In the genomic region with DNA sequence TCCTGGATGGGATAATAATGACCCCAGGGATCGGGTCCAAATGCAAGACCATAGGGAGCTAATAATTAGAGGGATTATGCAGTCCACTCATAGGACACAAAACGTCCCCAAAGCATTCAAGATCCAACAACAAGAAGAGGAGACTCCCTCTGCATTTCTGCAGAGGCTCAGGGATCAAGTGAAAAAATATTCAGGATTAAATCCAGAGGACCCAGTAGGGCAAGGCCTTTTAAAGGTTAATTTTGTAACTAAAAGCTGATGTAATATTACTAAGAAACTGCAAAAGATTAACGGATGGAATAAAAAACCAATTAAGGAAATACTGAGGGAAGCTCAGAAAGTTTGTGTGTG, we compare ENCODE assay signal across 1 cellular context.
TF ChIP-seq lines count a peak whose summit lies in the region.

No MANE protein-coding gene starts in this region.

TF ChIP-seq in HepG2, 621 proteins besides CTCF, POLR2A, EP300 and RAD21 (continued from another document):
- TF ChIP-seq E2F2 (CRISPR knock-in tag; IDR thresholded peaks at IDR 0.05; ENCODE audit: borderline replicate concordance) (no peak), ZNF670 (CRISPR knock-in tag; IDR thresholded peaks at IDR 0.05; ENCODE audit: borderline replicate concordance) (0 out of 2 replicates have a peak, but pooled peaks have one; percentile 51), ZBTB42 (CRISPR knock-in tag; IDR thresholded peaks at IDR 0.05) (0 out of 2 replicates have a peak, but pooled peaks have one; percentile 14), MEF2D (CRISPR knock-in tag; IDR thresholded peaks at IDR 0.05) (0 out of 2 replicates have a peak, but pooled peaks have one; percentile 13)
- TF ChIP-seq, protein P1, sequence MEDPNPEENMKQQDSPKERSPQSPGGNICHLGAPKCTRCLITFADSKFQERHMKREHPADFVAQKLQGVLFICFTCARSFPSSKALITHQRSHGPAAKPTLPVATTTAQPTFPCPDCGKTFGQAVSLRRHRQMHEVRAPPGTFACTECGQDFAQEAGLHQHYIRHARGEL (CRISPR knock-in tag; IDR thresholded peaks at IDR 0.05) = no peak
